Comparison of ENCODE assay signal across 14 cellular contexts in the genomic region with DNA sequence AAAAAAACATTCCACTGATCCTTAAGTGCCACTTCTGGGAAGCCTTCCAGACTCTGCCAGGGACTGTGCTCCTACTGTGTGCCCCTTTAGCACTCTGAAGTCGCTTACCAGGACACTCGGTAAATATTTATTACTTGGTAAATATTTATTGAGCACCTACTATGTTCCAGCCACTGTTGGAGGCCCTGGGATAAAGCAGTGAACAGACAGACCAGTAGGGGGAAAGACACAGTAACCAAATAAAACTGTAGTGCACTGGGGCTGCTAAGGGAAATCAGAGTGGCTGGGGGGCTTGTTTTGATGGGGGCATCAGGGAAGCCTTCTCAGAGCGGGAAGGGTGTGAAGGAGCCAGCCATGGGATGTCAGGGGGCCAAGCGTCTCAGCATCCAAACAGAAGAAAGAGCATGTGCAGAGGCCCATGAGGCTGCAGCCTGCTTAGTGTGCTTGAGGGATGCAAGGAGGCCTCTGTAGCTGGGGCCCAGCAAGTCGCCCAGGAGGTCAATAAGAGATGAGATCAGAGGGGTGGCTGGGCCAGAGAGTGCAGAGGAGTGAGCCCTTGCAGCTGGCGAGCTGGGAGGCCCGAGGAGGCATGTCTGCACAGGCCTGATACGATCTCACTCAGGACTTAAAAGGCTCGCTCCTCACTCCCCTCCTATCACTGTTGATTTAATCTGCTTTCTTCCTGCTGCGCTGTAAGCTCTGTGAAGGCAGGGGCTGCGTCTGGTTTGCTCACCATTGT. TPM values are rescaled to one million over a fixed set of nuclear protein-coding genes. Genes with fewer than 3 reads are reported as not detected.
DNase-seq lines count a peak whose midpoint lies in the region; ATAC-seq and TF ChIP-seq lines count a peak whose summit lies in the region.
"Had no signal": no experiment of that assay in that cellular context is flagged by ENCODE, and none has a peak within 500 bp of the region (broad histone marks: within the 10 kb centered on the region; RNA-seq: fewer than 3 reads in every experiment).

No MANE protein-coding gene starts in this region.

- H3K27ac ChIP-seq in RWPE2 (ENCODE audit: poor library complexity, severe bottlenecking) (no peak overlapping the region), cardiac muscle cell (peak overlapping the region; percentile 79), neural progenitor cell (peak overlapping the region; percentile 85)

- H3K4me3 ChIP-seq in GM06990 (replicated peaks; ENCODE audit: low read depth, low read length) = no peak overlapping the region
- H3K4me3 ChIP-seq in RWPE2 (ENCODE audit: severe bottlenecking) = no peak overlapping the region
- no peak overlapping the region for H3K4me3 ChIP-seq in cardiac muscle cell
- no peak overlapping the region for H3K4me3 ChIP-seq in neural progenitor cell
- H3K4me3 ChIP-seq in Caco-2 (ENCODE audit: low read depth, low read length) = no peak overlapping the region

- H3K9me3 Mint-ChIP-seq in neural progenitor cell (no peaks in the 10 kb centered on the region), natural killer cell (no peaks in the 10 kb centered on the region), Caco-2 (ENCODE audit: unreplicated experiment) (no peaks in the 10 kb centered on the region)
- H3K9me3 Mint-ChIP-seq: CD4-positive, alpha-beta T cell had no signal

- H3K36me3 Mint-ChIP-seq in neural progenitor cell (peaks cover 3% of the 10 kb centered on the region), natural killer cell (no peaks in the 10 kb centered on the region), Caco-2 (ENCODE audit: insufficient read depth, unreplicated experiment) (no peaks in the 10 kb centered on the region)
- H3K36me3 Mint-ChIP-seq: activated naive CD8-positive, alpha-beta T cell had no signal

- DNase-seq in GM06990 (ENCODE audit: extremely low read depth, insufficient read length) (peak; percentile 30), RWPE2 (ENCODE audit: low spot score) (no peak), cardiac muscle cell (ENCODE audit: low read depth in 1 of 2, low spot score in 1 of 2) (peak in 1 of 2 donors; percentile 33), neural progenitor cell (ENCODE audit: low spot score) (peak; percentile 72), NCI-H2029 treated with DMSO at 0.1 percent for 48 hours (lab: John Stamatoyannopoulos, UW) (no peak), natural killer cell (no peak), Caco-2 (no peak), NCI-H2029 (lab: John Stamatoyannopoulos, UW) (no peak)
- DNase-seq: activated CD4-positive, alpha-beta T cell treated with anti-CD3 and anti-CD28 coated beads, Interleukin-2, amount 50 U/mL, for 4 hours; CD4-positive, alpha-beta T cell; erythroblast; kidney glomerular epithelial cell; NCI-H2227 treated with DMSO at 0.1 percent for 48 hours had no signal

- H3K4me1 Mint-ChIP-seq in neural progenitor cell = peaks cover 52% of the 10 kb centered on the region
- no peaks in the 10 kb centered on the region for H3K4me1 Mint-ChIP-seq in natural killer cell
- H3K4me1 Mint-ChIP-seq in Caco-2 (ENCODE audit: low read depth, unreplicated experiment) = no peaks in the 10 kb centered on the region

- no peaks in the 10 kb centered on the region for H3K36me3 ChIP-seq in GM06990 (ENCODE audit: control insufficient read depth, insufficient read depth, low read length)
- H3K36me3 ChIP-seq in RWPE2 (ENCODE audit: low read depth) = no peaks in the 10 kb centered on the region
- no peaks in the 10 kb centered on the region for H3K36me3 ChIP-seq in cardiac muscle cell
- no peaks in the 10 kb centered on the region for H3K36me3 ChIP-seq in neural progenitor cell
- no peaks in the 10 kb centered on the region for H3K36me3 ChIP-seq in Caco-2 (ENCODE audit: control insufficient read depth, insufficient read depth, low read length)

- H2AFZ ChIP-seq in neural progenitor cell (replicated peaks) = no peak overlapping the region

- ATAC-seq in RWPE2 (ENCODE audit: low read depth) (peak; percentile 74), natural killer cell (no peak)

- H3K9me3 ChIP-seq in RWPE2 (ENCODE audit: severe bottlenecking) (no peaks in the 10 kb centered on the region), cardiac muscle cell (ENCODE audit: low read depth) (no peaks in the 10 kb centered on the region), neural progenitor cell (ENCODE audit: low read depth) (no peaks in the 10 kb centered on the region), Caco-2 (no peaks in the 10 kb centered on the region)

- peaks cover 2% of the 10 kb centered on the region; the same call in 1 of the 2 replicates for H3K27me3 ChIP-seq in GM06990 (replicated peaks; ENCODE audit: control insufficient read depth, insufficient read depth, low read length)
- H3K27me3 ChIP-seq in RWPE2 (ENCODE audit: insufficient read depth, poor library complexity, severe bottlenecking) = no peaks in the 10 kb centered on the region
- H3K27me3 ChIP-seq in cardiac muscle cell = no peaks in the 10 kb centered on the region
- H3K27me3 ChIP-seq in neural progenitor cell = no peaks in the 10 kb centered on the region
- no peaks in the 10 kb centered on the region for H3K27me3 ChIP-seq in Caco-2 (replicated peaks; ENCODE audit: control insufficient read depth, insufficient read depth, low read length)

- peaks cover 28% of the 10 kb centered on the region for H3K79me2 ChIP-seq in neural progenitor cell (ENCODE audit: low read depth)

- peaks cover 39% of the 10 kb centered on the region for H3F3A ChIP-seq in neural progenitor cell (ENCODE audit: low read depth)

- H4K20me1 ChIP-seq in neural progenitor cell (ENCODE audit: low read depth) = no peaks in the 10 kb centered on the region

- intact Hi-C loops in natural killer cell (cut with micrococcal nuclease) (loop anchor here (10.0 kb wide), 1 partner anchor 58 kb away; no protein-coding TSS in a partner anchor), Caco-2 (cut with micrococcal nuclease; ENCODE audit: unreplicated experiment) (no loop called here)

- TF ChIP-seq CTCF in GM06990 (IDR thresholded peaks at IDR 0.05; ENCODE audit: insufficient read depth, low read length, poor library complexity, severe bottlenecking) = no peak
- no peak for TF ChIP-seq CTCF in RWPE2 (IDR thresholded peaks at IDR 0.05; ENCODE audit: poor library complexity, severe bottlenecking)
- no peak for TF ChIP-seq CTCF in cardiac muscle cell (IDR thresholded peaks at IDR 0.05; ENCODE audit: low read depth, low read length)
- TF ChIP-seq CTCF in neural progenitor cell (IDR thresholded peaks at IDR 0.05) = peak; percentile 9
- no peak for TF ChIP-seq CTCF in natural killer cell (IDR thresholded peaks at IDR 0.05)
- TF ChIP-seq CTCF in Caco-2 (IDR thresholded peaks at IDR 0.05; ENCODE audit: insufficient read depth in 1 of 2, low read depth in 1 of 2, low read length in 1 of 2, severe bottlenecking in 1 of 2, unreplicated experiment in 1 of 2) = no peak

- peaks cover 2% of the 10 kb centered on the region for H3K27me3 Mint-ChIP-seq in neural progenitor cell (ENCODE audit: insufficient read depth, low read depth)
- peaks cover 0 to 5% of the 10 kb centered on the region in 2 donors for H3K27me3 Mint-ChIP-seq in natural killer cell (ENCODE audit: low read depth in 2 of 2)
- H3K27me3 Mint-ChIP-seq in Caco-2 (ENCODE audit: insufficient read depth, unreplicated experiment) = no peaks in the 10 kb centered on the region
- H3K27me3 Mint-ChIP-seq: activated naive CD8-positive, alpha-beta T cell; CD4-positive, alpha-beta T cell had no signal

- POLR2A ChIA-PET in Caco-2 (lab: Charles Lee) = no interaction called here

- H3K4me1 ChIP-seq in RWPE2 (ENCODE audit: insufficient read depth, poor library complexity, severe bottlenecking) (no peaks in the 10 kb centered on the region), cardiac muscle cell (ENCODE audit: low read depth) (peaks cover 23% of the 10 kb centered on the region), neural progenitor cell (peaks cover 40% of the 10 kb centered on the region), Caco-2 (no peaks in the 10 kb centered on the region)

- H3K9ac ChIP-seq in neural progenitor cell = no peak overlapping the region

- peak overlapping the region; percentile 85 for H3K27ac Mint-ChIP-seq in neural progenitor cell
- no peak overlapping the region for H3K27ac Mint-ChIP-seq in natural killer cell
- no peak overlapping the region for H3K27ac Mint-ChIP-seq in Caco-2 (ENCODE audit: unreplicated experiment)
- H3K27ac Mint-ChIP-seq: activated naive CD8-positive, alpha-beta T cell; CD4-positive, alpha-beta T cell had no signal

- H3K4me3 Mint-ChIP-seq in neural progenitor cell (peak overlapping the region; percentile 36), natural killer cell (no peak overlapping the region), Caco-2 (ENCODE audit: unreplicated experiment) (no peak overlapping the region)
- H3K4me3 Mint-ChIP-seq: activated naive CD8-positive, alpha-beta T cell; CD4-positive, alpha-beta T cell had no signal

- CTCF ChIA-PET in Caco-2 (lab: Charles Lee) = no interaction called here

- BruUV-seq in Caco-2 (replicated peaks; lab: Mats Ljungman, UMichigan) = no TSS peak

- peak overlapping the region; percentile 76 for H3K4me2 ChIP-seq in neural progenitor cell

RNA-seq across cellular contexts. Expression of a gene that starts 28.6 kb away (rescaled TPM):
- total RNA-seq in cardiac muscle cell = 12.5 and 26.9 TPM in 2 replicates
- polyA plus RNA-seq in cardiac muscle cell = 17.5 and 21.5 TPM in 2 replicates
- total RNA-seq in neural progenitor cell (ENCODE audit: low replicate concordance) = 6.1 and 9.1 TPM in 2 replicates
- total RNA-seq in natural killer cell = 1 to 10 TPM; 1.2 to 2.0 (median 1.7) TPM
- 2.4 and 2.5 TPM in 2 replicates for total RNA-seq in Caco-2 (2022)

Comparison
In these comparisons a context has a peak if more than half of its experiments do, and no peak if none do; other contexts are left out.
1. DNase-seq: peak in GM06990 (single experiment) and neural progenitor cell (single experiment); none in RWPE2 (single experiment), NCI-H2029 treated with DMSO at 0.1 percent for 48 hours (single experiment), natural killer cell (single experiment), Caco-2 (0 of 2) and NCI-H2029 (single experiment).